9 cellular contexts compared by ENCODE assay signal in the genomic region with DNA sequence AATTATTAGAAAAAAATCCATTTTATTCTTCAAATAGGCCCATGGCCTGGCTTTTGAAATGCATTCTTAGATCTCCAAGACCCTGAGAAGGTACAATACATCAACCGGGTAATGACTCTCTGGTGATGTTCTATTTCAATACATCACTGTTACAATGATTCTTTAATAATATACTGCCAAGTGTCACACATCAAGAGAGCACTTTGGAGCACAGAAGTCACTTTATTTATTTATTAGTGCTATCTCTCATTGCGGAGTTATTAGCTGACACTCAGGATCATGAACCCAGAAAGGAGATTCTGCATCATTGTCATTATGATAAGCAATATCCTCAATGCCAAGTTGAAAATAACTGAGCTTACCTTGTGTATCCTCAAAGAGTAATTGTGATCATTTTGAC.
"Had no signal": no experiment of that assay in that cellular context is flagged by ENCODE, and none has a peak within 500 bp of the region (broad histone marks: within the 10 kb centered on the region; RNA-seq: fewer than 3 reads in every experiment).

No MANE protein-coding gene starts in this region.

- DNase-seq: GM23248, GOT3, H7, H9, HCEC 1CT, HFFc6 had no signal

- H3K36me3 ChIP-seq: HAP-1 had no signal

- ATAC-seq: GM23338, HCT116 had no signal

- H2AFZ ChIP-seq: GM23248, GM23338 had no signal

- H3K27ac ChIP-seq: GM23248 had no signal

- H3K4me1 ChIP-seq: HAP-1 had no signal

- H3K27ac Mint-ChIP-seq: GM23338, H9, HFFc6 had no signal

- H3K9ac ChIP-seq: GM23248 had no signal

- H3K4me3 Mint-ChIP-seq: GM23338, H9, HFFc6 had no signal

- H3K9me3 ChIP-seq: HAP-1 had no signal

- H3K4me3 ChIP-seq: GM23248, GM23338, HAP-1 had no signal

- H3K4me1 Mint-ChIP-seq: GM23338 had no signal

- H3K4me2 ChIP-seq: GM23338 had no signal
